Comparison of ENCODE assay signal across 17 cellular contexts in genomic region chr10:3106908-3107425, GRCh38. TPM values are rescaled to one million over a fixed set of nuclear protein-coding genes. Genes with fewer than 3 reads are reported as not detected.
DNase-seq lines count a peak whose midpoint lies in the region; ATAC-seq, FAIRE-seq and TF ChIP-seq lines count a peak whose summit lies in the region.
"Had no signal": no experiment of that assay in that cellular context is flagged by ENCODE, and none has a peak within 500 bp of the region (broad histone marks: within the 10 kb centered on the region; RNA-seq: fewer than 3 reads in every experiment).

No MANE protein-coding gene starts in this region.

- no peak for TF ChIP-seq RAD21 in HepG2 (CRISPR knock-in tag; IDR thresholded peaks at IDR 0.05)

- no peaks in the 10 kb centered on the region for H3K27me3 Mint-ChIP-seq in activated T-cell treated with anti-CD3 and anti-CD28 coated beads, Interleukin-2, amount 50 U/mL, for 72 hours (ENCODE audit: low read depth)
- H3K27me3 Mint-ChIP-seq: activated naive CD8-positive, alpha-beta T cell had no signal

- H3K27me3 ChIP-seq in right lobe of liver, result no peaks in the 10 kb centered on the region
- no peaks in the 10 kb centered on the region for H3K27me3 ChIP-seq in HepG2 (ENCODE audit: control insufficient read depth in 1 of 2, insufficient read depth in 2 of 2, low read length in 2 of 2)
- no peaks in the 10 kb centered on the region for H3K27me3 ChIP-seq in prostate gland (replicated peaks; ENCODE audit: insufficient read depth)

- no peak for DNase-seq in right lobe of liver
- no peak for DNase-seq in HepG2 (ENCODE audit: low spot score)
- peak; percentile 78 for DNase-seq in fibroblast of gingiva (ENCODE audit: low read depth)
- DNase-seq in prostate gland (ENCODE audit: low spot score), result no peak
- DNase-seq in activated T-cell treated with anti-CD3 and anti-CD28 coated beads, Interleukin-2, amount 50 U/mL, for 72 hours, result no peak
- DNase-seq in C1 segment of cervical spinal cord (lab: John Stamatoyannopoulos, UW), result no peak
- no peak for DNase-seq in iPS-NIHi7 (ENCODE audit: extremely low spot score)
- DNase-seq: DMS79; immature natural killer cell; NCI-H2171; stimulated activated CD4-positive, alpha-beta T cell treated with anti-CD3 and anti-CD28 coated beads, Interleukin-2, amount 100 ng/mL, for 48 hours; stimulated activated naive CD4-positive, alpha-beta T cell had no signal

- no peaks in the 10 kb centered on the region for H3K4me1 Mint-ChIP-seq in activated T-cell treated with anti-CD3 and anti-CD28 coated beads, Interleukin-2, amount 50 U/mL, for 72 hours (ENCODE audit: low read depth)
- H3K4me1 Mint-ChIP-seq: immature natural killer cell had no signal

- H3K27ac Mint-ChIP-seq in activated T-cell treated with anti-CD3 and anti-CD28 coated beads, Interleukin-2, amount 50 U/mL, for 72 hours, result no peak overlapping the region
- H3K27ac Mint-ChIP-seq: activated naive CD8-positive, alpha-beta T cell had no signal

- POLR2A ChIA-PET in HepG2 (lab: Yijun Ruan, JAX), result no interaction called here

- H3K4me3 ChIP-seq in right lobe of liver (no peak overlapping the region), HepG2 (replicated peaks in 1 of 3; ENCODE audit: insufficient read depth in 1 of 3, low read depth in 2 of 3, low read length in 3 of 3) (no peak overlapping the region), prostate gland (no peak overlapping the region)

- TF ChIP-seq CTCF in right lobe of liver (IDR thresholded peaks at IDR 0.05) (no peak), HepG2 (CRISPR knock-in tag; IDR thresholded peaks at IDR 0.05) (no peak), prostate gland (IDR thresholded peaks at IDR 0.05) (no peak)

- H3K36me3 ChIP-seq in right lobe of liver (no peaks in the 10 kb centered on the region), HepG2 (replicated peaks in 1 of 2; ENCODE audit: control insufficient read depth in 1 of 2, insufficient read depth in 2 of 2, low read length in 2 of 2) (no peaks in the 10 kb centered on the region), prostate gland (no peaks in the 10 kb centered on the region)

- H2AFZ ChIP-seq in HepG2 (ENCODE audit: low read length), result no peak overlapping the region

- 48% methylated on average over 5 of the region's 5 CpGs for WGBS in right lobe of liver (ENCODE audit: insufficient coverage, low coverage, low lambda C conversion rate, missing lambda C conversion rate)
- 73% methylated on average over 5 of the region's 5 CpGs for WGBS in HepG2 (ENCODE audit: low lambda C conversion rate)
- WGBS in prostate gland, result 38% methylated on average over 4 of the region's 5 CpGs

- peaks cover 13 to 44% of the 10 kb centered on the region in 2 donors for H3K36me3 Mint-ChIP-seq in activated T-cell treated with anti-CD3 and anti-CD28 coated beads, Interleukin-2, amount 50 U/mL, for 72 hours (ENCODE audit: insufficient read depth in 2 of 2)

- no peak overlapping the region for H3K4me3 Mint-ChIP-seq in activated T-cell treated with anti-CD3 and anti-CD28 coated beads, Interleukin-2, amount 50 U/mL, for 72 hours
- H3K4me3 Mint-ChIP-seq: activated naive CD8-positive, alpha-beta T cell; immature natural killer cell had no signal

- no TSS peak for BruUV-seq in HepG2 (replicated peaks; lab: Mats Ljungman, UMichigan)

- H3K79me2 ChIP-seq in HepG2 (ENCODE audit: insufficient read depth, low read length), result no peaks in the 10 kb centered on the region

- ATAC-seq in right lobe of liver (no peak), HepG2 (no peak), HG03095 (IDR thresholded peaks at IDR 0.05; ENCODE audit: unreplicated experiment) (no peak)
- no peak for ATAC-seq in activated T-cell treated with anti-CD3 and anti-CD28 coated beads, Interleukin-2, amount 50 U/mL, for 72 hours (replicated peaks in 1 of 2)

- in situ Hi-C loops in HepG2 (cut with HindIII; ENCODE audit: extremely low pct_ligation_motif_present, low pct_unique_long_range_greater_than_20kb), result no loop called here

- CTCF ChIA-PET in HepG2 (lab: Yijun Ruan, JAX; ENCODE audit: low intra/inter-chr PET ratio, low total read pairs), result no interaction called here

- H3K27ac ChIP-seq in right lobe of liver (peak overlapping the region; percentile 1 to 62 (median 44)), HepG2 (ENCODE audit: extremely low read length, insufficient read depth, low read length) (no peak overlapping the region), prostate gland (peak overlapping the region; percentile 63 to 75)
- H3K27ac ChIP-seq: KMS-11 had no signal

- peaks cover 0 to 21% (median 9%) of the 10 kb centered on the region in 4 donors for H3K4me1 ChIP-seq in right lobe of liver
- peaks cover 8% of the 10 kb centered on the region; the same call in 1 of the 2 replicates for H3K4me1 ChIP-seq in HepG2 (ENCODE audit: insufficient read depth, low read length)
- H3K4me1 ChIP-seq in prostate gland (replicated peaks), result peaks cover 11% of the 10 kb centered on the region

- intact Hi-C loops in right lobe of liver (cut with DNase I) (no loop called here), HepG2 (cut with micrococcal nuclease; ENCODE audit: unreplicated experiment) (no loop called here), prostate gland (cut with DNase I) (no loop called here)

- TF ChIP-seq EP300 in HepG2 (IDR thresholded peaks at IDR 0.05; ENCODE audit: low read depth in 2 of 2, low read length in 2 of 2) (no peak), HepG2 (CRISPR knock-in tag; IDR thresholded peaks at IDR 0.05; ENCODE audit: borderline replicate concordance) (no peak)

- H3K4me2 ChIP-seq in HepG2 (ENCODE audit: low read depth, low read length), result no peak overlapping the region
- H3K4me2 ChIP-seq: KMS-11 had no signal

- H3K9me3 Mint-ChIP-seq in activated T-cell treated with anti-CD3 and anti-CD28 coated beads, Interleukin-2, amount 50 U/mL, for 72 hours, result no peaks in the 10 kb centered on the region
- H3K9me3 Mint-ChIP-seq: immature natural killer cell had no signal

- H3K9me3 ChIP-seq in right lobe of liver (no peaks in the 10 kb centered on the region), HepG2 (ENCODE audit: low read length) (no peaks in the 10 kb centered on the region), prostate gland (no peaks in the 10 kb centered on the region)

- TF ChIP-seq POLR2A in right lobe of liver (IDR thresholded peaks at IDR 0.05) (peak; percentile 45), HepG2 (IDR thresholded peaks at IDR 0.05; ENCODE audit: insufficient read depth in 1 of 2, low read depth in 2 of 2, low read length in 2 of 2) (no peak), prostate gland (IDR thresholded peaks at IDR 0.05) (no peak)

- FAIRE-seq in HepG2 (lab: Jason Lieb, UNC), result no peak
- FAIRE-seq: endometrium, GM12892 had no signal

- no peak overlapping the region for H3K9ac ChIP-seq in HepG2 (ENCODE audit: insufficient read depth, low read depth, low read length)
- H3K9ac ChIP-seq: KMS-11 had no signal

- 0 out of 2 replicates have a peak, but pooled peaks cover 2% of the 10 kb centered on the region for H4K20me1 ChIP-seq in HepG2 (ENCODE audit: insufficient read depth, low read length)

TF ChIP-seq in HepG2, 621 proteins besides CTCF, POLR2A, EP300 and RAD21 (continues in another document):
- no peak for TF ChIP-seq PHF8 (CRISPR knock-in tag; IDR thresholded peaks at IDR 0.05)
- no peak for TF ChIP-seq ZNF235 (CRISPR knock-in tag; IDR thresholded peaks at IDR 0.05; ENCODE audit: borderline replicate concordance)
- TF ChIP-seq ATF7 (IDR thresholded peaks at IDR 0.05), result no peak
- TF ChIP-seq ATF7 (CRISPR knock-in tag; IDR thresholded peaks at IDR 0.05), result no peak
- no peak for TF ChIP-seq NKX3-1 (CRISPR knock-in tag; IDR thresholded peaks at IDR 0.05)
- no peak for TF ChIP-seq ZNF784 (CRISPR knock-in tag; IDR thresholded peaks at IDR 0.05; ENCODE audit: borderline replicate concordance)

RNA-seq across cellular contexts. Expression of gene PFKP, which starts 39.6 kb away (rescaled TPM):
- total RNA-seq in right lobe of liver (10 to 100 TPM in 3 of 6 experiments, 1 to 10 TPM in 2, under 1 TPM in 1; 0.66 to 24.1 (median 9.2) TPM), HepG2 (2016; rRNA removed; fragmentation: Illumina TruSeq; extraction: Trizol) (0.80 and 1.3 TPM in 2 replicates), prostate gland (10 to 100 TPM; 35.1 to 86.9 TPM)
- 0.26 and 0.51 TPM in 2 replicates for total RNA-seq in HepG2 (2016; cell fraction: cytosol; rRNA removed; fragmentation: Illumina TruSeq; extraction: Trizol; ENCODE audit: low read depth)
- 0.52 and 0.78 TPM in 2 replicates for total RNA-seq in HepG2 (2016; cell fraction: insoluble cytoplasmic fraction; rRNA removed; fragmentation: Illumina TruSeq; extraction: Trizol)
- 0.72 and 1.1 TPM in 2 replicates for total RNA-seq in HepG2 (2016; cell fraction: membrane; rRNA removed; fragmentation: Illumina TruSeq; extraction: Trizol)
- total RNA-seq in HepG2 (2016; cell fraction: nucleus; rRNA removed; fragmentation: Illumina TruSeq; extraction: Trizol), result 1.5 and 2.3 TPM in 2 replicates
- 1.9 and 2.4 TPM in 2 replicates for polyA plus RNA-seq in HepG2 (2011; rRNA removed)
- polyA plus RNA-seq in HepG2 (2011; cell fraction: cytosol; rRNA removed), result 1.1 and 2.1 TPM in 2 replicates
- polyA plus RNA-seq in HepG2 (2011; cell fraction: nucleus; rRNA removed), result 4.2 and 9.0 TPM in 2 replicates
- polyA plus RNA-seq in HepG2 (2012), result 1.1 and 1.3 TPM in 2 replicates
- 0.06 and 0.10 TPM in 2 replicates for polyA plus RNA-seq in HepG2 (2016; cell fraction: cytosol; fragmentation: Illumina TruSeq; extraction: Trizol; ENCODE audit: low read depth)
- polyA plus RNA-seq in HepG2 (2016; cell fraction: insoluble cytoplasmic fraction; fragmentation: Illumina TruSeq; extraction: Trizol; ENCODE audit: low read depth), result 0.36 and 0.66 TPM in 2 replicates
- 0.11 and 0.49 TPM in 2 replicates for polyA plus RNA-seq in HepG2 (2016; cell fraction: membrane; fragmentation: Illumina TruSeq; extraction: Trizol; ENCODE audit: low read depth)
- 0.51 and 1.1 TPM in 2 replicates for polyA plus RNA-seq in HepG2 (2016; cell fraction: nucleus; fragmentation: Illumina TruSeq; extraction: Trizol; ENCODE audit: insufficient read depth, low read depth)
- polyA minus RNA-seq in HepG2 (2011; rRNA and poly(A)+ RNA removed; ENCODE audit: low replicate concordance), result 4.4 and 87.6 TPM in 2 replicates
- polyA minus RNA-seq in HepG2 (2011; cell fraction: cytosol; rRNA and poly(A)+ RNA removed), result 2.4 and 2.7 TPM in 2 replicates
- 1.5 and 3.5 TPM in 2 replicates for polyA minus RNA-seq in HepG2 (2011; cell fraction: nucleus; rRNA and poly(A)+ RNA removed)
- 100 to 1,000 TPM in 1 of 2 donors, 10 to 100 TPM in 1; 85.2 to 105 TPM for total RNA-seq in activated T-cell treated with anti-CD3 and anti-CD28 coated beads, Interleukin-2, amount 50 U/mL, for 72 hours
